11 cellular contexts compared by ENCODE assay signal in genomic region chr10:3398825-3399646, GRCh38.
DNase-seq lines count a peak whose midpoint lies in the region; ATAC-seq and TF ChIP-seq lines count a peak whose summit lies in the region.
"Had no signal": no experiment of that assay in that cellular context is flagged by ENCODE, and none has a peak within 500 bp of the region (broad histone marks: within the 10 kb centered on the region; RNA-seq: fewer than 3 reads in every experiment).

No MANE protein-coding gene starts in this region.

- no peak overlapping the region for H2AK5ac ChIP-seq in mesenchymal stem cell (ENCODE audit: low read length, severe bottlenecking)

- H3K9me3 ChIP-seq in mesenchymal stem cell (ENCODE audit: control insufficient read depth, low read length), result peaks cover 3% of the 10 kb centered on the region

- H2BK15ac ChIP-seq in mesenchymal stem cell (ENCODE audit: low read depth, poor library complexity, severe bottlenecking), result no peak overlapping the region

- peak overlapping the region; percentile 29 to 57 for H2BK12ac ChIP-seq in mesenchymal stem cell (ENCODE audit: low read length in 2 of 2)

- no peaks in the 10 kb centered on the region for H3K27me3 ChIP-seq in mesenchymal stem cell (ENCODE audit: control insufficient read depth in 1 of 2, insufficient read depth in 1 of 2, low read length in 2 of 2)

- TF ChIP-seq CTCF in AG09319 (IDR thresholded peaks at IDR 0.05; ENCODE audit: low read depth, low read length), result no peak
- no peak for TF ChIP-seq CTCF in fibroblast of pulmonary artery (IDR thresholded peaks at IDR 0.05; ENCODE audit: low read length, missing control alignments)

- no peak overlapping the region for H3K4me2 ChIP-seq in mesenchymal stem cell (ENCODE audit: low read length, poor library complexity, severe bottlenecking)

- no peak overlapping the region for H2AFZ ChIP-seq in mesenchymal stem cell (ENCODE audit: low read depth, low read length)

- peak overlapping the region; percentile 17 to 81 for H3K18ac ChIP-seq in mesenchymal stem cell (ENCODE audit: low read depth in 1 of 2, low read length in 2 of 2)

- H3K4me1 ChIP-seq in mesenchymal stem cell (ENCODE audit: control insufficient read depth, insufficient read depth, low read depth, low read length), result peaks cover 13% of the 10 kb centered on the region

- H3K27ac ChIP-seq in mesenchymal stem cell (ENCODE audit: low read length, poor library complexity, severe bottlenecking), result peak overlapping the region; percentile 67
- H3K27ac ChIP-seq: SK-N-MC had no signal

- H2BK5ac ChIP-seq in mesenchymal stem cell (ENCODE audit: low read depth, low read length, poor library complexity, severe bottlenecking), result no peak overlapping the region

- peak; percentile 10 for DNase-seq in AG09319 (ENCODE audit: extremely low read depth, low read depth)
- peak; percentile 8 for DNase-seq in NCI-H526 treated with DMSO at 0.1 percent for 48 hours (lab: John Stamatoyannopoulos, UW)
- DNase-seq in fibroblast of pulmonary artery (ENCODE audit: low read depth), result peak; percentile 7
- no peak for DNase-seq in mesenchymal stem cell
- no peak for DNase-seq in DMS 273 (lab: John Stamatoyannopoulos, UW; ENCODE audit: unreplicated experiment)
- no peak for DNase-seq in NCI-H1436 (lab: John Stamatoyannopoulos, UW)
- DNase-seq in NCI-H774 (lab: John Stamatoyannopoulos, UW), result no peak
- DNase-seq: activated CD4-positive, alpha-beta T cell treated with anti-CD3 and anti-CD28 coated beads for 4 hours; effector memory CD4-positive, alpha-beta T cell had no signal

- no peak overlapping the region for H3K4ac ChIP-seq in mesenchymal stem cell (ENCODE audit: low read depth in 1 of 2, low read length in 2 of 2)

- H3K4me3 ChIP-seq in fibroblast of pulmonary artery (replicated peaks; ENCODE audit: low read depth, low read length) (no peak overlapping the region), mesenchymal stem cell (ENCODE audit: insufficient read depth in 1 of 2, low read depth in 1 of 2, low read length in 2 of 2) (no peak overlapping the region)
- H3K4me3 ChIP-seq: SK-N-MC had no signal

- no peaks in the 10 kb centered on the region for H3K79me1 ChIP-seq in mesenchymal stem cell (replicated peaks; ENCODE audit: low read length, poor library complexity, severe bottlenecking)

- H3K36me3 ChIP-seq in mesenchymal stem cell (ENCODE audit: control insufficient read depth in 1 of 2, insufficient read depth in 2 of 2, low read depth in 1 of 2, low read length in 2 of 2), result peaks cover 0 to 3% of the 10 kb centered on the region in 2 experiments

- H4K91ac ChIP-seq in mesenchymal stem cell (ENCODE audit: low read length), result peak overlapping the region; percentile 72

- H4K8ac ChIP-seq in mesenchymal stem cell (ENCODE audit: low read length), result peak overlapping the region; percentile 59

- no peak overlapping the region for H3K9ac ChIP-seq in mesenchymal stem cell (ENCODE audit: low read length)

- 89% methylated on average over 45 of the region's 46 CpGs for WGBS in mesenchymal stem cell

- H2BK120ac ChIP-seq in mesenchymal stem cell (ENCODE audit: low read depth, low read length), result no peak overlapping the region

- ATAC-seq in GM18907 (IDR thresholded peaks at IDR 0.05; ENCODE audit: unreplicated experiment), result no peak

- H3K14ac ChIP-seq in mesenchymal stem cell (ENCODE audit: low read length in 2 of 2), result peak overlapping the region in 1 of 2 experiments; percentile 96

- no peak overlapping the region for H3K23ac ChIP-seq in mesenchymal stem cell (ENCODE audit: low read length in 2 of 2)

Comparison
In these comparisons a context has a peak if more than half of its experiments do, and no peak if none do; other contexts are left out.
1. DNase-seq: peak in AG09319 (single experiment), NCI-H526 treated with DMSO at 0.1 percent for 48 hours (single experiment) and fibroblast of pulmonary artery (single experiment); none in mesenchymal stem cell (single experiment), DMS 273 (single experiment), NCI-H1436 (single experiment) and NCI-H774 (single experiment).